ENCODE assay signal across 8 cellular contexts in genomic region chr11:14643697-14644395, GRCh38. TPM values are rescaled to one million over a fixed set of nuclear protein-coding genes. Genes with fewer than 3 reads are reported as not detected.
A peak's percentile ranks its signal among the peaks of the same experiment; 100 is the strongest.
DNase-seq lines count a peak whose midpoint lies in the region; ATAC-seq and TF ChIP-seq lines count a peak whose summit lies in the region.

Gene PDE3B, plus strand, starts transcription at chr11:14643804. Its CDS starts 272 bp downstream, at chr11:14644076.

- peak within 1 kb of the TSS; percentile 83 for H3K27ac ChIP-seq in SJCRH30
- H3K27ac ChIP-seq in tibial artery: peak within 1 kb of the TSS in 1 of 2 donors; percentile 47

- ATAC-seq in GM21528 (IDR thresholded peaks at IDR 0.05; ENCODE audit: low FRiP score, unreplicated experiment): peak; percentile 76

- H3K4me3 ChIP-seq in SJCRH30 (peak within 1 kb of the TSS; percentile 96), tibial artery (peak within 1 kb of the TSS; percentile 63)

- H3K27me3 ChIP-seq in SJCRH30 (no peaks in the 10 kb centered on the region), tibial artery (peaks cover 0 to 8% of the 10 kb centered on the region in 2 donors)

- H3K36me3 ChIP-seq in SJCRH30 (no peaks in the 10 kb centered on the region), tibial artery (no peaks in the 10 kb centered on the region)

- intact Hi-C loops in tibial artery (cut with DNase I; ENCODE audit: low total_unique reads): no loop called here

- no peak for TF ChIP-seq RAD21 in Ishikawa (IDR thresholded peaks at IDR 0.05; ENCODE audit: low read depth)

- no peak for TF ChIP-seq EP300 in Ishikawa (IDR thresholded peaks at IDR 0.05; ENCODE audit: borderline replicate concordance)

- peaks cover 6% of the 10 kb centered on the region for H3K4me1 ChIP-seq in SJCRH30
- H3K4me1 ChIP-seq in tibial artery: peaks cover 0 to 20% (median 8%) of the 10 kb centered on the region in 4 donors

- DNase-seq in DMS53 treated with DMSO at 0.1 percent for 48 hours (lab: John Stamatoyannopoulos, UW; ENCODE audit: unreplicated experiment): peak; percentile 67
- DNase-seq in SJCRH30: peak; percentile 89 to 92
- peak; percentile 71 for DNase-seq in activated gamma-delta T cell treated with Interleukin-2 at 50 U/mL for 16 hours
- peak; percentile 24 for DNase-seq in glomerular visceral epithelial cell (ENCODE audit: extremely low spot score)
- DNase-seq in occipital lobe (lab: John Stamatoyannopoulos, UW): peak; percentile 62
- DNase-seq in tibial artery: peak; percentile 50 to 82

- H3K9me3 ChIP-seq in SJCRH30 (replicated peaks): no peaks in the 10 kb centered on the region
- H3K9me3 ChIP-seq in tibial artery: no peaks in the 10 kb centered on the region

- TF ChIP-seq CTCF in tibial artery (IDR thresholded peaks at IDR 0.05): no peak

TF ChIP-seq in Ishikawa, 13 proteins besides CTCF, POLR2A, EP300 and RAD21:
- TF ChIP-seq CEBPB (IDR thresholded peaks at IDR 0.05): no peak
- TF ChIP-seq EGR1 (IDR thresholded peaks at IDR 0.05): no peak
- no peak for TF ChIP-seq NFIC (IDR thresholded peaks at IDR 0.05)
- TF ChIP-seq REST (IDR thresholded peaks at IDR 0.05; ENCODE audit: low read depth): no peak
- TF ChIP-seq FOXM1 (IDR thresholded peaks at IDR 0.05; ENCODE audit: borderline replicate concordance, low read depth): no peak
- TF ChIP-seq MAX (IDR thresholded peaks at IDR 0.05): peak; percentile 8
- TF ChIP-seq CREB1 (IDR thresholded peaks at IDR 0.05; ENCODE audit: low read depth): no peak
- TF ChIP-seq TAF1 (IDR thresholded peaks at IDR 0.05; ENCODE audit: low read depth): peak; percentile 44
- TF ChIP-seq USF1 (IDR thresholded peaks at IDR 0.05): no peak
- TF ChIP-seq TEAD4 (IDR thresholded peaks at IDR 0.05): no peak
- no peak for TF ChIP-seq YY1 (IDR thresholded peaks at IDR 0.05; ENCODE audit: low read depth)
- peak; percentile 29; the same call in 1 of the 2 replicates for TF ChIP-seq TCF12 (IDR thresholded peaks at IDR 0.05; ENCODE audit: low read depth)
- peak; percentile 88 for TF ChIP-seq ZBTB7A (IDR thresholded peaks at IDR 0.05; ENCODE audit: low read depth)

RNA-seq across cellular contexts. Expression of gene PDE3B, which starts in this region (rescaled TPM):
- total RNA-seq in SJCRH30 (2014; rRNA removed; shearing (Covaris generic)): 23.5 and 26.0 TPM in 2 replicates
- 31.4 TPM for total RNA-seq in occipital lobe

Comparison
In these comparisons a context has a peak if more than half of its experiments do, and no peak if none do; other contexts are left out.
1. DNase-seq: peak in every context shown above with its lines; median percentile 90 in SJCRH30; 71 in activated gamma-delta T cell treated with Interleukin-2 at 50 U/mL for 16 hours; 67 in DMS53 treated with DMSO at 0.1 percent for 48 hours; 66 in tibial artery; 62 in occipital lobe; 24 in glomerular visceral epithelial cell.